Comparison of ENCODE assay signal across 11 cellular contexts in the genomic region with DNA sequence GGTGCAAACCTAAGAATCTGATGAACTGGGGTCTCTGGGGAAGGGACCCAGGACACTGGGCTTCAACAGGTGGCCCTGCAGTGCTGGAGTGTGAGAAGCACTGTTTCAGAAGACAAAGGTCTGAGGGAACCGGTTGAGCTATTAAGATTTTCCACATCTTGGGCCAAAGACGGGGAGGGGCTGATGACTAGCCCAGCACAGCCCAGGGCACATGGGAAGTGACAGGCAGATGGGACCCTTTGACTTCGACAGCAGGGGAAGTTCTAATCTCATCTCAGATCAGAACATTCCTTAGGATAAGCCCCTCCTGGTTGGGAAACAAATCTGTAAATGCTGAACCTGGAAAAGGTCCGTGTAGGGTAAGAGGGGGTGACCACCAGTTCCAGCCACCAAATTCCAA.
A peak's percentile ranks its signal among the peaks of the same experiment; 100 is the strongest.
DNase-seq lines count a peak whose midpoint lies in the region; ATAC-seq and TF ChIP-seq lines count a peak whose summit lies in the region.
"Had no signal": no experiment of that assay in that cellular context is flagged by ENCODE, and none has a peak within 500 bp of the region (broad histone marks: within the 10 kb centered on the region; RNA-seq: fewer than 3 reads in every experiment).

No MANE protein-coding gene starts in this region.

- H3K4me2 ChIP-seq in OCI-LY1 (ENCODE audit: low read length) = peak overlapping the region; percentile 88

- peak overlapping the region; percentile 88 for H3K4me3 ChIP-seq in OCI-LY1 (ENCODE audit: low read depth, low read length, poor library complexity, severe bottlenecking)
- H3K4me3 ChIP-seq in effector memory CD4-positive, alpha-beta T cell (ENCODE audit: insufficient read depth, low read depth, low read length, poor library complexity, severe bottlenecking) = no peak overlapping the region

- H3K4me1 Mint-ChIP-seq in CD4-positive, alpha-beta T cell (ENCODE audit: low read depth) = peaks cover 96% of the 10 kb centered on the region

- H3K27me3 Mint-ChIP-seq in CD4-positive, alpha-beta T cell = no peaks in the 10 kb centered on the region

- intact Hi-C loops in CD4-positive, alpha-beta T cell (cut with DNase I, micrococcal nuclease) = no loop called here

- H2AFZ ChIP-seq in OCI-LY1 (ENCODE audit: low read length) = no peak overlapping the region

- H3K9me3 Mint-ChIP-seq in CD4-positive, alpha-beta T cell = no peaks in the 10 kb centered on the region

- no peak for ATAC-seq in CD4-positive, alpha-beta T cell (ENCODE audit: poor library complexity)
- ATAC-seq in omental fat pad (ENCODE audit: low FRiP score) (peak; percentile 26), SK-N-SH treated with all-trans-retinoic acid at 6 μM for 48 hours (no peak), GM19023 (IDR thresholded peaks at IDR 0.05; ENCODE audit: unreplicated experiment) (no peak)

- peak overlapping the region; percentile 90 for H3K9ac ChIP-seq in OCI-LY1 (ENCODE audit: low read length)

- no peak for TF ChIP-seq CTCF in CD4-positive, alpha-beta T cell (IDR thresholded peaks at IDR 0.05)
- no peak for TF ChIP-seq CTCF in OCI-LY1 (IDR thresholded peaks at IDR 0.05; ENCODE audit: low read length)
- no peak for TF ChIP-seq CTCF in omental fat pad (IDR thresholded peaks at IDR 0.05)
- no peak for TF ChIP-seq CTCF in GM10266 (IDR thresholded peaks at IDR 0.05; ENCODE audit: control insufficient read depth, insufficient read depth, low read depth, missing control alignments)

- CTCF ChIA-PET in CD4-positive, alpha-beta T cell (lab: Charles Lee) = interaction anchor here (0.8 kb wide), 1 partner anchor 26 kb away, joined by 3 read pairs; no protein-coding TSS in a partner anchor

- H3F3A ChIP-seq in OCI-LY1 (ENCODE audit: insufficient read depth, low read length) = peaks cover 12% of the 10 kb centered on the region

- peaks cover 79% of the 10 kb centered on the region for H3K4me1 ChIP-seq in OCI-LY1 (ENCODE audit: insufficient read depth, low read length, severe bottlenecking)
- peaks cover 89% of the 10 kb centered on the region for H3K4me1 ChIP-seq in effector memory CD4-positive, alpha-beta T cell (ENCODE audit: control insufficient read depth, insufficient read depth, low read length, poor library complexity, severe bottlenecking)

- no peaks in the 10 kb centered on the region for H3K9me2 ChIP-seq in OCI-LY1 (ENCODE audit: low read depth, low read length)

- no peaks in the 10 kb centered on the region for H3K27me3 ChIP-seq in CD4-positive, alpha-beta T cell (ENCODE audit: control insufficient read depth, insufficient read depth, low read length)
- H3K27me3 ChIP-seq in OCI-LY1 (ENCODE audit: insufficient read depth, low read length) = no peaks in the 10 kb centered on the region
- no peaks in the 10 kb centered on the region for H3K27me3 ChIP-seq in effector memory CD4-positive, alpha-beta T cell (replicated peaks; ENCODE audit: control insufficient read depth, insufficient read depth, low read length, poor library complexity, severe bottlenecking)

- peaks cover 34% of the 10 kb centered on the region for H3K36me3 ChIP-seq in OCI-LY1 (ENCODE audit: insufficient read depth, low read length)
- H3K36me3 ChIP-seq in effector memory CD4-positive, alpha-beta T cell (ENCODE audit: control insufficient read depth, insufficient read depth, low read length) = no peaks in the 10 kb centered on the region

- peak overlapping the region; percentile 96 for H3K27ac Mint-ChIP-seq in CD4-positive, alpha-beta T cell

- H4K20me1 ChIP-seq in OCI-LY1 (ENCODE audit: insufficient read depth, low read length) = no peaks in the 10 kb centered on the region

- H3K27ac ChIP-seq in CD4-positive, alpha-beta T cell (ENCODE audit: low read depth, low read length) = no peak overlapping the region
- H3K27ac ChIP-seq in OCI-LY1 (ENCODE audit: low read depth, low read length, poor library complexity, severe bottlenecking) = peak overlapping the region; percentile 98
- H3K27ac ChIP-seq in effector memory CD4-positive, alpha-beta T cell (ENCODE audit: insufficient read depth, low read length, poor library complexity, severe bottlenecking) = peak overlapping the region; percentile 96
- H3K27ac ChIP-seq: VCaP had no signal

- H3K79me2 ChIP-seq in OCI-LY1 (ENCODE audit: insufficient read depth, low read length) = peaks cover 91% of the 10 kb centered on the region

- peak overlapping the region; percentile 49 for H3K4me3 Mint-ChIP-seq in CD4-positive, alpha-beta T cell

- no peak for DNase-seq in CD4-positive, alpha-beta T cell
- no peak for DNase-seq in effector memory CD4-positive, alpha-beta T cell
- no peak for DNase-seq in omental fat pad (ENCODE audit: low spot score)
- no peak for DNase-seq in GM10266 (ENCODE audit: extremely low spot score)
- no peak for DNase-seq in hippocampal formation (lab: John Stamatoyannopoulos, UW)
- DNase-seq: activated gamma-delta T cell treated with Interleukin-2 at 50 U/mL for 16 hours, NCI-H2081 had no signal

- H3K9me3 ChIP-seq in CD4-positive, alpha-beta T cell (ENCODE audit: control insufficient read depth, low read length) = no peaks in the 10 kb centered on the region
- no peaks in the 10 kb centered on the region for H3K9me3 ChIP-seq in OCI-LY1 (ENCODE audit: low read length)
- H3K9me3 ChIP-seq in effector memory CD4-positive, alpha-beta T cell (ENCODE audit: control insufficient read depth, low read length) = no peaks in the 10 kb centered on the region

- no peaks in the 10 kb centered on the region for H3K36me3 Mint-ChIP-seq in CD4-positive, alpha-beta T cell (ENCODE audit: low read depth)

- POLR2A ChIA-PET in CD4-positive, alpha-beta T cell (lab: Charles Lee) = no interaction called here

TF ChIP-seq in SK-N-SH treated with all-trans-retinoic acid at 6 μM for 48 hours, 23 proteins besides CTCF, POLR2A, EP300 and RAD21:
- no peak for TF ChIP-seq PPARA (CRISPR knock-in tag; IDR thresholded peaks at IDR 0.05; ENCODE audit: borderline replicate concordance)
- no peak for TF ChIP-seq ZNF70 (CRISPR knock-in tag; IDR thresholded peaks at IDR 0.05)
- TF ChIP-seq ZC3H10 (CRISPR knock-in tag; IDR thresholded peaks at IDR 0.05) = no peak
- no peak for TF ChIP-seq ZFP30 (CRISPR knock-in tag; IDR thresholded peaks at IDR 0.05)
- TF ChIP-seq, protein P1, sequence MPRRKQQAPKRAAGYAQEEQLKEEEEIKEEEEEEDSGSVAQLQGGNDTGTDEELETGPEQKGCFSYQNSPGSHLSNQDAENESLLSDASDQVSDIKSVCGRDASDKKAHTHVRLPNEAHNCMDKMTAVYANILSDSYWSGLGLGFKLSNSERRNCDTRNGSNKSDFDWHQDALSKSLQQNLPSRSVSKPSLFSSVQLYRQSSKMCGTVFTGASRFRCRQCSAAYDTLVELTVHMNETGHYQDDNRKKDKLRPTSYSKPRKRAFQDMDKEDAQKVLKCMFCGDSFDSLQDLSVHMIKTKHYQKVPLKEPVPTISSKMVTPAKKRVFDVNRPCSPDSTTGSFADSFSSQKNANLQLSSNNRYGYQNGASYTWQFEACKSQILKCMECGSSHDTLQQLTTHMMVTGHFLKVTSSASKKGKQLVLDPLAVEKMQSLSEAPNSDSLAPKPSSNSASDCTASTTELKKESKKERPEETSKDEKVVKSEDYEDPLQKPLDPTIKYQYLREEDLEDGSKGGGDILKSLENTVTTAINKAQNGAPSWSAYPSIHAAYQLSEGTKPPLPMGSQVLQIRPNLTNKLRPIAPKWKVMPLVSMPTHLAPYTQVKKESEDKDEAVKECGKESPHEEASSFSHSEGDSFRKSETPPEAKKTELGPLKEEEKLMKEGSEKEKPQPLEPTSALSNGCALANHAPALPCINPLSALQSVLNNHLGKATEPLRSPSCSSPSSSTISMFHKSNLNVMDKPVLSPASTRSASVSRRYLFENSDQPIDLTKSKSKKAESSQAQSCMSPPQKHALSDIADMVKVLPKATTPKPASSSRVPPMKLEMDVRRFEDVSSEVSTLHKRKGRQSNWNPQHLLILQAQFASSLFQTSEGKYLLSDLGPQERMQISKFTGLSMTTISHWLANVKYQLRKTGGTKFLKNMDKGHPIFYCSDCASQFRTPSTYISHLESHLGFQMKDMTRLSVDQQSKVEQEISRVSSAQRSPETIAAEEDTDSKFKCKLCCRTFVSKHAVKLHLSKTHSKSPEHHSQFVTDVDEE (CRISPR knock-in tag; IDR thresholded peaks at IDR 0.05) = no peak
